1 cellular context compared by ENCODE assay signal in genomic region chr16:12293017-12293618, GRCh38.
TF ChIP-seq lines count a peak whose summit lies in the region.

No MANE protein-coding gene starts in this region.

TF ChIP-seq in K562, 482 proteins besides CTCF, POLR2A, EP300 and RAD21 (continued from another document and continues in another):
- TF ChIP-seq RREB1 (CRISPR knock-in tag; IDR thresholded peaks at IDR 0.05) (no peak), CREM (IDR thresholded peaks at IDR 0.05; ENCODE audit: low read depth) (peak; percentile 80), NFIX (CRISPR knock-in tag; IDR thresholded peaks at IDR 0.05; ENCODE audit: low read depth) (no peak), ZSCAN32 (CRISPR knock-in tag; IDR thresholded peaks at IDR 0.05) (no peak), ARID4B (CRISPR knock-in tag; IDR thresholded peaks at IDR 0.05) (no peak), SNAPC5 (CRISPR knock-in tag; IDR thresholded peaks at IDR 0.05) (no peak), ZNF263 (CRISPR knock-in tag; IDR thresholded peaks at IDR 0.05; ENCODE audit: borderline replicate concordance) (no peak), SIX5 (IDR thresholded peaks at IDR 0.05; ENCODE audit: borderline replicate concordance in 1 of 2, insufficient read depth in 1 of 2, low read depth in 1 of 2, low read length in 2 of 2) (no peak), ID3 (CRISPR knock-in tag; IDR thresholded peaks at IDR 0.05) (no peak), ID3 (tag; IDR thresholded peaks at IDR 0.05) (no peak), ZBTB2 (IDR thresholded peaks at IDR 0.05) (no peak), FOS (IDR thresholded peaks at IDR 0.05; ENCODE audit: extremely low read depth, insufficient read length) (no peak), ARNT (IDR thresholded peaks at IDR 0.05) (no peak), PYGO2 (tag; IDR thresholded peaks at IDR 0.05) (no peak), ZNF740 (CRISPR knock-in tag; IDR thresholded peaks at IDR 0.05) (no peak), ZNF740 (tag; IDR thresholded peaks at IDR 0.05) (no peak), LARP7 (IDR thresholded peaks at IDR 0.05) (no peak), MEF2D (tag; conservative IDR thresholded peaks at IDR 0.05; ENCODE audit: low read depth) (no peak), EP400 (IDR thresholded peaks at IDR 0.05) (no peak), ILF3 (IDR thresholded peaks at IDR 0.05; ENCODE audit: borderline replicate concordance) (no peak), CBX5 (IDR thresholded peaks at IDR 0.05; ENCODE audit: borderline replicate concordance, low read depth) (no peak), SP2 (IDR thresholded peaks at IDR 0.05; ENCODE audit: extremely low read depth, low read depth, low read length, poor library complexity, severe bottlenecking) (no peak), RNF219 (CRISPR knock-in tag; IDR thresholded peaks at IDR 0.05) (no peak), CTCFL (IDR thresholded peaks at IDR 0.05; ENCODE audit: borderline replicate concordance, insufficient read depth, low read depth, low read length, poor library complexity, severe bottlenecking) (no peak), AFF4 (CRISPR knock-in tag; IDR thresholded peaks at IDR 0.05) (no peak), ESRRA (IDR thresholded peaks at IDR 0.05; ENCODE audit: borderline replicate concordance, low read depth) (no peak), PHF8 (IDR thresholded peaks at IDR 0.05; ENCODE audit: borderline replicate concordance, low read length) (no peak), SAFB2 (IDR thresholded peaks at IDR 0.05; ENCODE audit: borderline replicate concordance, low read depth, low read length, severe bottlenecking) (no peak), XRCC4 (IDR thresholded peaks at IDR 0.05; ENCODE audit: extremely low read depth, insufficient read depth, insufficient read length) (no peak), ZKSCAN3 (CRISPR knock-in tag; IDR thresholded peaks at IDR 0.05) (no peak), GATAD2A (IDR thresholded peaks at IDR 0.05) (no peak), CC2D1A (IDR thresholded peaks at IDR 0.05) (no peak), SPI1 (IDR thresholded peaks at IDR 0.05; ENCODE audit: borderline replicate concordance, low read depth, low read length) (no peak), CBFA2T3 (IDR thresholded peaks at IDR 0.05) (peak; percentile 97), HNRNPK (IDR thresholded peaks at IDR 0.05; ENCODE audit: low read depth, low read length, poor library complexity, severe bottlenecking) (no peak), ZBTB1 (CRISPR knock-in tag; IDR thresholded peaks at IDR 0.05; ENCODE audit: borderline replicate concordance, low read depth) (no peak), ZNF143 (CRISPR knock-in tag; IDR thresholded peaks at IDR 0.05) (no peak), POLR2AphosphoS2 (IDR thresholded peaks at IDR 0.05; ENCODE audit: low read length) (no peak), BRD4 (IDR thresholded peaks at IDR 0.05) (no peak)
